ENCODE assay signal across 27 cellular contexts in the genomic region with DNA sequence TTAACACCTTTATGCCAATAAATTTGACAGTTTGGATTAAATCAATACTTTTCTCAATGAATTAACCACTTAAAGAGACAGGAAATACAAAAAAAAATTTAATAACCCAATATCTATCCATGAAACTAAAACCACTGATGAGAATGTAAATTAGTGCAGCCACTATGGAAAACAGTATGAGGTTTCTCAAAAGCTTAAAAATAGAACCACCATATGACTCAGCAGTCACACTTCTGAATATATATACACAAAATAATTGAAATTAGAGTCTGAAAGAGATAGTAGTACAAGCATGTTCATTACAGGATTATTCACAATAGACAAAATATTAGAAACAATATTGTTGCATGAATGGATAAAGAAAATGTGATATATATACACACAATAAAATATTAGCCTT.
"Had no signal": no experiment of that assay in that cellular context is flagged by ENCODE, and none has a peak within 500 bp of the region (broad histone marks: within the 10 kb centered on the region; RNA-seq: fewer than 3 reads in every experiment).

No MANE protein-coding gene starts in this region.

- H3K27ac ChIP-seq: ascending aorta, breast epithelium, cardiac muscle cell, colonic mucosa, epithelial cell of prostate, esophagus squamous epithelium, gastroesophageal sphincter, heart right ventricle, hepatocyte had no signal

- H2AFZ ChIP-seq: hepatocyte had no signal

- H3K36me3 ChIP-seq: ascending aorta, breast epithelium, cardiac muscle cell, colonic mucosa, esophagus squamous epithelium, gastroesophageal sphincter, heart right ventricle had no signal

- DNase-seq: activated CD4-positive, alpha-beta memory T cell treated with anti-CD3 and anti-CD28 coated beads, Interleukin-2, amount 10 ng/mL, durations not matched to agents 7 days and 5 days; activated CD4-positive, alpha-beta T cell treated with anti-CD3 and anti-CD28 coated beads for 36 hours; activated CD4-positive, alpha-beta T cell treated with anti-CD3 and anti-CD28 coated beads, Interleukin-2, amount 10 ng/mL, durations not matched to agents 24 days and 14 days; activated CD4-positive, CD25-positive, alpha-beta regulatory T cell; activated CD4-positive, CD25-positive, alpha-beta regulatory T cell treated with anti-CD3 and anti-CD28 coated beads, Interleukin-2, amount 50 U/mL, for 72 hours; activated CD8-positive, alpha-beta memory T cell treated with anti-CD3 and anti-CD28 coated beads, Interleukin-2, amount 50 U/mL, for 48 hours; activated gamma-delta T cell; activated naive CD4-positive, alpha-beta T cell; activated naive CD4-positive, alpha-beta T cell treated with anti-CD3 and anti-CD28 coated beads, Interleukin-2, amount 10 ng/mL, durations not matched to agents 7 days and 5 days; activated naive CD8-positive, alpha-beta T cell treated with anti-CD3 and anti-CD28 coated beads, Interleukin-2, amount 10 ng/mL, durations not matched to agents 7 days and 5 days; activated T-cell treated with anti-CD3 and anti-CD28 coated beads for 4 hours; activated T-cell treated with anti-CD3 and anti-CD28 coated beads, Interleukin-2, amount 50 U/mL, for 24 hours; activated T-cell treated with anti-CD3 and anti-CD28 coated beads, Interleukin-2, amount 50 U/mL, for 72 hours; central memory CD4-positive, alpha-beta T cell; cerebellar nuclear complex; colonic mucosa; effector CD8-positive, alpha-beta T cell; esophagus squamous epithelium; foreskin melanocyte; heart right ventricle had no signal

- H3K27me3 ChIP-seq: ascending aorta, breast epithelium, colonic mucosa, esophagus squamous epithelium, gastroesophageal sphincter, heart right ventricle, hepatocyte had no signal

- ATAC-seq: activated CD4-positive, alpha-beta T cell treated with anti-CD3 and anti-CD28 coated beads for 36 hours; activated naive CD4-positive, alpha-beta T cell treated with anti-CD3 and anti-CD28 coated beads, Interleukin-2, amount 50 U/mL, for 72 hours; activated T-cell treated with anti-CD3 and anti-CD28 coated beads, Interleukin-2, amount 50 U/mL, for 72 hours; gastroesophageal sphincter; heart right ventricle had no signal

- H3K4me1 ChIP-seq: ascending aorta, breast epithelium, colonic mucosa, esophagus squamous epithelium, gastroesophageal sphincter, heart right ventricle had no signal

- H3K4me3 ChIP-seq: ascending aorta, breast epithelium, cardiac muscle cell, colonic mucosa, esophagus squamous epithelium, gastroesophageal sphincter, heart right ventricle, hepatocyte had no signal

- H3K4me2 ChIP-seq: hepatocyte had no signal

- H3K9me3 ChIP-seq: colonic mucosa had no signal

- H3K79me2 ChIP-seq: hepatocyte had no signal
